Comparison of ENCODE assay signal across 21 cellular contexts in the genomic region with DNA sequence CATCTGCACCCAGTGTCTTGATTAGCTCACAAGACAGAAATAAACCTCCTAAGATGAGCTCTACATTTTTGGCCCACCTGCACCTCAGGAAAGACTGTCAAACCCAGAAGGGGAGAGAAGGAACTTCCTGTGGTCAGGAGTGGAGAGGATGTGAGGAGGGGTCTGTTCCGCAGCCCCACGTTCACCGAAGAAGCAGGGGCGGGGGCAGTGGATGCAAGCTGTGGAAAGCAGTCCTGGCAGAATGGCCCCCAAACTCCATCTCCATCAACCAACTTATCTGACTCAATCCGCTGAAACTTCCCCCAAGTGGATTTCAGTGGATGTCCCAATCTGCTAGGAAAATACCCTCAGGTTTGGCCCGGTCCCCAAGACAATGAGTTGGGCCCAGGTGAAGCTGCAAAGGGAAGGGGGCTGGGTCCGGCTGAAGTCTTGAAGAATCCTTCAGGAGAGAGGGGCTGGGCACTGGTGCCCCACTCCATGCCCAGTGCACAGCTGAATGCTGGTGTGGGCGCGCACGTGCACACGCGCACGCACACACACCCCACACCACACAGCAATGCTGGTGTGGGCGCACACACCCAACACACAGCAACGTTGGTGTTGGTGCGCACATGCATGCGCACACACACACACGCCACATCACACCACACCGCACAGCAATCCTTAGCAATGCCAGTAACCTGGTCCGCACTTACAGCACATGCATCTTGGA.
DNase-seq lines count a peak whose midpoint lies in the region; ATAC-seq, FAIRE-seq and TF ChIP-seq lines count a peak whose summit lies in the region.
"Had no signal": no experiment of that assay in that cellular context is flagged by ENCODE, and none has a peak within 500 bp of the region (broad histone marks: within the 10 kb centered on the region; RNA-seq: fewer than 3 reads in every experiment).

No MANE protein-coding gene starts in this region.

- no TSS peak for BruUV-seq in GM12878 (replicated peaks; lab: Mats Ljungman, UMichigan)

- CTCF ChIA-PET in GM12878 (lab: Yijun Ruan, JAX) = interaction anchor here (1.2 to 10.7 kb wide), 2 partner anchors 16 to 406 kb away, joined by 4 to 149 read pairs; no protein-coding TSS in a partner anchor

- H2AFZ ChIP-seq in GM12878 (ENCODE audit: control insufficient read depth, low read depth, low read length) = no peak overlapping the region
- H2AFZ ChIP-seq: PC-9 had no signal

- 86% methylated on average over 19 of the region's 20 CpGs for WGBS in GM12878 (ENCODE audit: insufficient coverage, insufficient replicate concordance, low lambda C conversion rate, missing lambda C conversion rate)
- WGBS in right cardiac atrium = 87% methylated on average over 20 of the region's 20 CpGs

- ATAC-seq in GM12878 (no peak), right cardiac atrium (no peak)
- ATAC-seq in stimulated activated effector memory CD8-positive, alpha-beta T cell treated with anti-CD3 and anti-CD28 coated beads, Interleukin-12 subunit alpha, Interleukin-12 subunit beta, amount 100 ng/mL, for 72 hours = no peak
- ATAC-seq: mucosa of descending colon had no signal

- FAIRE-seq in HTR-8/SVneo (lab: Jason Lieb, UNC) (peak; percentile 94), GM12878 (lab: Jason Lieb, UNC) (no peak)
- FAIRE-seq: D721Med had no signal

- TF ChIP-seq CTCF in GM12878 (IDR thresholded peaks at IDR 0.05 in 2 of 3, conservative IDR thresholded peaks at IDR 0.05 in 1 of 3; ENCODE audit: control insufficient read depth in 2 of 3, extremely low read depth in 1 of 3, insufficient read depth in 1 of 3, low read depth in 3 of 3, low read length in 3 of 3) = no peak

- TF ChIP-seq POLR2A in GM12878 (IDR thresholded peaks at IDR 0.05; ENCODE audit: low read depth, low read length) = no peak

- TF ChIP-seq RAD21 in GM12878 (IDR thresholded peaks at IDR 0.05; ENCODE audit: insufficient read depth, low read depth, low read length) = no peak

- SMC1A ChIA-PET in GM12878 (lab: Charles Lee; ENCODE audit: uncharacterized antibody, unreplicated experiment) = interaction anchor here (1.5 to 1.9 kb wide), 3 partner anchors 26 to 135 kb away, joined by 3 to 6 read pairs (median 5); no protein-coding TSS in a partner anchor

- H3K9me3 ChIP-seq in GM12878 (replicated peaks; ENCODE audit: control insufficient read depth, insufficient read depth, low read length) = no peaks in the 10 kb centered on the region
- H3K9me3 ChIP-seq in right cardiac atrium (ENCODE audit: control insufficient read depth, low read length) = no peaks in the 10 kb centered on the region
- H3K9me3 ChIP-seq: mucosa of descending colon had no signal

- TF ChIP-seq EP300 in GM12878 (IDR thresholded peaks at IDR 0.05; ENCODE audit: borderline replicate concordance in 1 of 2, control insufficient read depth in 1 of 2, low read depth in 2 of 2, low read length in 2 of 2) = no peak

- H3K27me3 ChIP-seq in GM12878 (replicated peaks in 1 of 2; ENCODE audit: control insufficient read depth in 2 of 2, insufficient read depth in 2 of 2, low read length in 1 of 2) (no peaks in the 10 kb centered on the region), right cardiac atrium (ENCODE audit: control insufficient read depth, insufficient read depth) (no peaks in the 10 kb centered on the region)

- peaks cover 17% of the 10 kb centered on the region for H3K4me1 Mint-ChIP-seq in stimulated activated effector memory CD8-positive, alpha-beta T cell treated with anti-CD3 and anti-CD28 coated beads, Interleukin-12 subunit alpha, Interleukin-12 subunit beta, amount 100 ng/mL, for 72 hours
- H3K4me1 Mint-ChIP-seq: B cell had no signal

- no peak overlapping the region for H3K9ac ChIP-seq in GM12878 (ENCODE audit: control insufficient read depth, insufficient read depth, low read length)

- POLR2A ChIA-PET in GM12878 (lab: Charles Lee) = interaction anchor here (0.6 kb wide), 1 partner anchor 420 kb away, joined by 4 read pairs; no protein-coding TSS in a partner anchor

- in situ Hi-C loops in GM12878 (cut with MboI) = no loop called here

- intact Hi-C loops in GM12878 (cut with micrococcal nuclease; ENCODE audit: unreplicated experiment) = no loop called here
- intact Hi-C loops in right cardiac atrium (cut with DNase I) = loop anchor here in 2 of 4 donors (10.0 kb wide), 2 partner anchors 82 to 92 kb away; partner anchors contain the start of gene LRIG1 (in 1 of the 2)

- no peaks in the 10 kb centered on the region; the same call in 1 of the 2 replicates for H4K20me1 ChIP-seq in GM12878 (ENCODE audit: control insufficient read depth, insufficient read depth)

- H3K27ac ChIP-seq in GM12878 (ENCODE audit: control insufficient read depth, insufficient read depth) = no peak overlapping the region
- H3K27ac ChIP-seq in right cardiac atrium (ENCODE audit: low read length) = peak overlapping the region; percentile 61
- H3K27ac ChIP-seq: PC-9 had no signal

- H3K27ac Mint-ChIP-seq in stimulated activated effector memory CD8-positive, alpha-beta T cell treated with anti-CD3 and anti-CD28 coated beads, Interleukin-12 subunit alpha, Interleukin-12 subunit beta, amount 100 ng/mL, for 72 hours = peak overlapping the region; percentile 15
- H3K27ac Mint-ChIP-seq: B cell had no signal

- DNase-seq in HTR-8/SVneo (ENCODE audit: insufficient read length, low spot score) = no peak
- no peak for DNase-seq in GM12878 (ENCODE audit: low read depth, low spot score)
- no peak for DNase-seq in right cardiac atrium
- no peak for DNase-seq in stimulated activated effector memory CD8-positive, alpha-beta T cell treated with anti-CD3 and anti-CD28 coated beads, Interleukin-12 subunit alpha, Interleukin-12 subunit beta, amount 100 ng/mL, for 72 hours (ENCODE audit: low spot score in 2 of 2)
- no peak for DNase-seq in NCI-H345 treated with DMSO at 0.1 percent for 48 hours (lab: John Stamatoyannopoulos, UW; ENCODE audit: unreplicated experiment)
- no peak for DNase-seq in iPS-NIHi11 (ENCODE audit: low spot score)
- DNase-seq in ecto neural progenitor cell (ENCODE audit: low spot score) = no peak
- DNase-seq: activated CD8-positive, alpha-beta memory T cell treated with anti-CD3 and anti-CD28 coated beads for 24 hours; central memory CD4-positive, alpha-beta T cell; effector CD8-positive, alpha-beta T cell; hippocampal formation; kidney glomerular epithelial cell; mucosa of descending colon; NCI-H82; occipital lobe; PC-9; substantia nigra; T1000 had no signal

- H3K4me3 Mint-ChIP-seq in stimulated activated effector memory CD8-positive, alpha-beta T cell treated with anti-CD3 and anti-CD28 coated beads, Interleukin-12 subunit alpha, Interleukin-12 subunit beta, amount 100 ng/mL, for 72 hours = no peak overlapping the region
- H3K4me3 Mint-ChIP-seq: activated naive CD8-positive, alpha-beta T cell treated with anti-CD3 and anti-CD28 coated beads, Interleukin-2, amount 50 U/mL, for 24 hours; B cell had no signal

- H3K79me2 ChIP-seq in GM12878 (ENCODE audit: control insufficient read depth, insufficient read depth, low read length) = no peaks in the 10 kb centered on the region

- no peak overlapping the region for H3K4me2 ChIP-seq in GM12878 (ENCODE audit: control insufficient read depth, insufficient read depth)
- H3K4me2 ChIP-seq: PC-9 had no signal

- peaks cover 71% of the 10 kb centered on the region for H3K36me3 Mint-ChIP-seq in stimulated activated effector memory CD8-positive, alpha-beta T cell treated with anti-CD3 and anti-CD28 coated beads, Interleukin-12 subunit alpha, Interleukin-12 subunit beta, amount 100 ng/mL, for 72 hours

- no peaks in the 10 kb centered on the region for H3K4me1 ChIP-seq in GM12878 (ENCODE audit: control insufficient read depth, insufficient read depth, low read length)
- H3K4me1 ChIP-seq in right cardiac atrium (ENCODE audit: control insufficient read depth, insufficient read depth, low read length) = peaks cover 9% of the 10 kb centered on the region

- no peaks in the 10 kb centered on the region; a peak in 3 of 4 replicates for H3K36me3 ChIP-seq in GM12878 (ENCODE audit: control insufficient read depth in 2 of 2, insufficient read depth in 2 of 2, low read length in 1 of 2)

- no peak overlapping the region for H3K4me3 ChIP-seq in GM12878
- no peak overlapping the region for H3K4me3 ChIP-seq in right cardiac atrium (ENCODE audit: low read length)
- H3K4me3 ChIP-seq: mucosa of descending colon, PC-9 had no signal

- H3K9me3 Mint-ChIP-seq in stimulated activated effector memory CD8-positive, alpha-beta T cell treated with anti-CD3 and anti-CD28 coated beads, Interleukin-12 subunit alpha, Interleukin-12 subunit beta, amount 100 ng/mL, for 72 hours = no peaks in the 10 kb centered on the region
- H3K9me3 Mint-ChIP-seq: activated naive CD8-positive, alpha-beta T cell treated with anti-CD3 and anti-CD28 coated beads, Interleukin-2, amount 50 U/mL, for 24 hours had no signal

- RAD21 ChIA-PET in GM12878 (lab: Charles Lee; ENCODE audit: unreplicated experiment) = interaction anchor here (1.0 kb wide), 1 partner anchor 41 kb away, joined by 3 read pairs; no protein-coding TSS in a partner anchor

TF ChIP-seq in GM12878, 131 proteins besides CTCF, POLR2A, EP300 and RAD21:
- TF ChIP-seq TCF3 (IDR thresholded peaks at IDR 0.05; ENCODE audit: borderline replicate concordance, insufficient read depth, low read depth, low read length) = 0 out of 2 replicates have a peak, but pooled peaks have one; percentile 30
- no peak for TF ChIP-seq SPI1 (IDR thresholded peaks at IDR 0.05; ENCODE audit: borderline replicate concordance, insufficient read depth, low read depth, low read length)
- TF ChIP-seq, protein P1, sequence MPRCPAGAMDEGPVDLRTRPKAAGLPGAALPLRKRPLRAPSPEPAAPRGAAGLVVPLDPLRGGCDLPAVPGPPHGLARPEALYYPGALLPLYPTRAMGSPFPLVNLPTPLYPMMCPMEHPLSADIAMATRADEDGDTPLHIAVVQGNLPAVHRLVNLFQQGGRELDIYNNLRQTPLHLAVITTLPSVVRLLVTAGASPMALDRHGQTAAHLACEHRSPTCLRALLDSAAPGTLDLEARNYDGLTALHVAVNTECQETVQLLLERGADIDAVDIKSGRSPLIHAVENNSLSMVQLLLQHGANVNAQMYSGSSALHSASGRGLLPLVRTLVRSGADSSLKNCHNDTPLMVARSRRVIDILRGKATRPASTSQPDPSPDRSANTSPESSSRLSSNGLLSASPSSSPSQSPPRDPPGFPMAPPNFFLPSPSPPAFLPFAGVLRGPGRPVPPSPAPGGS (IDR thresholded peaks at IDR 0.05; ENCODE audit: borderline replicate concordance, insufficient read depth, low read depth, low read length, poor library complexity, severe bottlenecking) = peak; percentile 69
